ENCODE assay signal across 9 cellular contexts in the genomic region with DNA sequence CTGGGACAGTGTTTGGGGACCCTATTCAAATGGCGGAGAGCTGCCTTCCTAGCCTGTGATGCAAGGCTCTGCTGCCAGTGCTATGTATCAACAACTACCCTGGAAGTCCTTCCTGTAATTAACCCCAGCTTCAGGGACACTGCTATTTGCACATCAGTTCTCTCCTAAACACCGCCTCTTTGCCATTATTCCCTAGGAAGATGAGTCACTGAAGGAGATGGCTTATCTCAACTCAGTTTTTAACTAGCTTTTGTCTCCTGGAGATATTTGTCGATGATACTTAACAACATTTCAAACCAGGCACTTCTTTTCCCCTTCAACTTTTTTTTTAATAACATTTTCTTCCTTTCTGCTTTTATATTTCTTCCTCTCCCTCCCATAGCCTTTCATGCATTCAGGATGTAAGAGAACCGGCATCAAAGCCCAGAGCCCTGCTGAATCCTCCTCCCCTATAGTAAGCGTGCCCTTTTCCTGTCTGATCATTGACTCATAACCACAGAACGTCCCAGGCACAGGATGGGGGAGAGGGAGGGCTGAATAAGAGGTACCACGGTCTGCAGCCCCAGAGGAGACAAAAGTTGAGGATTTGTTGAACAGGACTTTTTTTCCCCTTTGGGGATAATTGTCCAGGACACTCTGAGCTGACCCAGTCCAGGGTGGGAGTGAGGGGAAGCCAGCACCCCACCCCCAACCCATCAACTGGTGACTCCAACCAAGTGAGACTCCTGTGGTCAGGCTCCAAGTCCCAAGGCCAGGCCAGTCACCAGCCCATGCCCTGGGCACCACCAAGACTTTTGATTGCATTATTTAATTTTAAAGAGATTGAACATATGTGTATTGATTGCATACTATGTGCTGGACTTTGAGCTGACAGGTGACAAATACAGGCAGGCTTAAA.
DNase-seq lines count a peak whose midpoint lies in the region; ATAC-seq lines count a peak whose summit lies in the region.
"Had no signal": no experiment of that assay in that cellular context is flagged by ENCODE, and none has a peak within 500 bp of the region (broad histone marks: within the 10 kb centered on the region; RNA-seq: fewer than 3 reads in every experiment).

No MANE protein-coding gene starts in this region.

- H3K27me3 ChIP-seq in neuronal stem cell (ENCODE audit: control insufficient read depth in 3 of 3, insufficient read depth in 3 of 3, low read depth in 1 of 3, low read length in 3 of 3) = no peaks in the 10 kb centered on the region

- H3K36me3 ChIP-seq in neuronal stem cell (replicated peaks in 1 of 2; ENCODE audit: control insufficient read depth in 2 of 2, insufficient read depth in 2 of 2, low read length in 2 of 2) = no peaks in the 10 kb centered on the region

- H2AFZ ChIP-seq in neuronal stem cell (ENCODE audit: low read length) = peak overlapping the region; percentile 23

- no peak overlapping the region for H3K9ac ChIP-seq in neuronal stem cell (ENCODE audit: low read depth, low read length, poor library complexity)

- H2AK5ac ChIP-seq in neuronal stem cell (ENCODE audit: low read depth, low read length) = no peak overlapping the region

- no peak overlapping the region for H4K8ac ChIP-seq in neuronal stem cell (ENCODE audit: low read depth, low read length)

- no peak overlapping the region for H3K4me3 ChIP-seq in neuronal stem cell (ENCODE audit: low read length in 2 of 2)

- H2BK12ac ChIP-seq in neuronal stem cell (ENCODE audit: low read length) = no peak overlapping the region

- no peak overlapping the region for H3K14ac ChIP-seq in neuronal stem cell (ENCODE audit: low read length)

- peak; percentile 95 for DNase-seq in ELR (ENCODE audit: low read depth)
- DNase-seq in NCI-H510A (lab: John Stamatoyannopoulos, UW) = peak; percentile 8
- DNase-seq in dedifferentiated amniotic fluid mesenchymal stem cell (ENCODE audit: extremely low spot score) = peak; percentile 50
- DNase-seq in neuronal stem cell (ENCODE audit: low spot score) = no peak
- DNase-seq in Right ventricle myocardium superior = no peak
- no peak for DNase-seq in middle frontal gyrus (ENCODE audit: extremely low spot score, low spot score)
- no peak for DNase-seq in NCI-H1105 (lab: John Stamatoyannopoulos, UW)
- DNase-seq: occipital lobe had no signal

- no CpG with 5 or more reads among the region's 7 CpGs for WGBS in neuronal stem cell (ENCODE audit: extremely low coverage in 2 of 2, insufficient read length in 2 of 2, insufficient replicate concordance in 1 of 2), 2 donors

- intact Hi-C loops in Right ventricle myocardium superior (cut with DNase I) = no loop called here

- ATAC-seq in Right ventricle myocardium superior (ENCODE audit: poor library complexity) (no peak), GM21529 (IDR thresholded peaks at IDR 0.05; ENCODE audit: unreplicated experiment) (no peak)

- H3K79me1 ChIP-seq in neuronal stem cell (ENCODE audit: low read depth, low read length) = no peaks in the 10 kb centered on the region

- H3K18ac ChIP-seq in neuronal stem cell (ENCODE audit: low read length) = peak overlapping the region; percentile 74

- no peak overlapping the region for H3K4ac ChIP-seq in neuronal stem cell (ENCODE audit: low read length)

- no peaks in the 10 kb centered on the region for H3K9me3 ChIP-seq in neuronal stem cell (replicated peaks in 1 of 2; ENCODE audit: control insufficient read depth in 2 of 2, insufficient read depth in 1 of 2, low read depth in 1 of 2, low read length in 2 of 2)

- H2BK15ac ChIP-seq in neuronal stem cell (ENCODE audit: low read length) = peak overlapping the region; percentile 15

- H4K91ac ChIP-seq in neuronal stem cell (ENCODE audit: low read depth, low read length, poor library complexity) = no peak overlapping the region

- no peak overlapping the region for H3K23ac ChIP-seq in neuronal stem cell (ENCODE audit: low read depth, low read length, poor library complexity)

- H3K27ac ChIP-seq in neuronal stem cell (replicated peaks; ENCODE audit: low read length) = peak overlapping the region; percentile 6

- no peak overlapping the region for H3K4me2 ChIP-seq in neuronal stem cell (ENCODE audit: insufficient read depth, low read length, poor library complexity, severe bottlenecking)

- H2BK5ac ChIP-seq in neuronal stem cell (ENCODE audit: low read length) = no peak overlapping the region

- no peak overlapping the region for H2BK120ac ChIP-seq in neuronal stem cell (ENCODE audit: low read depth, low read length)

- peaks cover 39 to 51% of the 10 kb centered on the region in 2 donors for H3K4me1 ChIP-seq in neuronal stem cell (ENCODE audit: control insufficient read depth in 2 of 2, insufficient read depth in 1 of 2, low read depth in 1 of 2, low read length in 2 of 2)

Comparison
In these comparisons a context has a peak if more than half of its experiments do, and no peak if none do; other contexts are left out.
1. DNase-seq: peak in ELR (single experiment), NCI-H510A (single experiment) and dedifferentiated amniotic fluid mesenchymal stem cell (single experiment); none in neuronal stem cell (single experiment), Right ventricle myocardium superior (single experiment), middle frontal gyrus (single experiment) and NCI-H1105 (single experiment).